In genomic region chr1:149886396-149887195, GRCh38 we compare ENCODE assay signal across 8 cellular contexts.
A peak's percentile ranks its signal among the peaks of the same experiment; 100 is the strongest.
DNase-seq lines count a peak whose midpoint lies in the region; ATAC-seq, FAIRE-seq and TF ChIP-seq lines count a peak whose summit lies in the region.

No MANE protein-coding gene starts in this region.

- DNase-seq in GM18507 (ENCODE audit: extremely low spot score, insufficient read length, low read depth) (peak; percentile 60), NCI-H1930 (lab: John Stamatoyannopoulos, UW) (peak; percentile 97 to 98), T-helper 22 cell (ENCODE audit: low read depth) (peak; percentile 82), astrocyte of the cerebellum (ENCODE audit: low read depth) (peak; percentile 99), hippocampal formation (lab: John Stamatoyannopoulos, UW) (peak; percentile 88 to 100), retina (peak; percentile 96), 8988T (no peak)

- ATAC-seq in HG02973 (IDR thresholded peaks at IDR 0.05; ENCODE audit: unreplicated experiment): peak; percentile 58

- H3K4me3 ChIP-seq in astrocyte of the cerebellum (ENCODE audit: low read depth, low read length): peak overlapping the region; percentile 51

- peak; percentile 93 for FAIRE-seq in GM18507 (lab: Jason Lieb, UNC)

- TF ChIP-seq CTCF in astrocyte of the cerebellum (IDR thresholded peaks at IDR 0.05; ENCODE audit: low read depth, low read length, missing control alignments): no peak

- in situ Hi-C loops in astrocyte of the cerebellum (cut with HindIII; ENCODE audit: low sequenced_read_pairs): no loop called here
